Comparison of ENCODE assay signal across 10 cellular contexts in the genomic region with DNA sequence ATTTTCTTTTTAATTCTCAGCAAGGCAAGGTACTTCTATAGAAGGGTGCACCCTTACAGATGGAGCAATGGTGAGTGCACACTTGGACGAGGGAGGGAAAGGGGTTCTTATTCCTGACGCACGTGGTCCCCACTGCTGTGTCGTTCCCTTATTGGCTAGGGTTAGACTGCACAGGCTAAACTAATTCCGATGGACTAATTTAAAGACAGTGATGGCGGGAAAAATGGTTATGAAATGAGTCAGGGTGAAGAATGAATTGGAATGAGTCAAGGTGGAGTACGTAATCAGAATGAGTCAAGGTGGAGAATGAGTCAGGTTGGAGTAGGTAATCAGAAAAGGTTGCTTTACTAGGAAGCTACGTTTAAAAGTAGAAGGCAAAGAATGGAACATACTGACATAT. TPM values are rescaled to one million over a fixed set of nuclear protein-coding genes. Genes with fewer than 3 reads are reported as not detected.
DNase-seq lines count a peak whose midpoint lies in the region; ATAC-seq and TF ChIP-seq lines count a peak whose summit lies in the region.
"Had no signal": no experiment of that assay in that cellular context is flagged by ENCODE, and none has a peak within 500 bp of the region (broad histone marks: within the 10 kb centered on the region; RNA-seq: fewer than 3 reads in every experiment).

No MANE protein-coding gene starts in this region.

- peaks cover 25% of the 10 kb centered on the region for H3K36me3 Mint-ChIP-seq in activated CD4-positive, alpha-beta T cell treated with anti-CD3 and anti-CD28 coated beads, Interleukin-2, amount 10 ng/mL, durations not matched to agents 24 days and 14 days (ENCODE audit: low read depth)

- peak; percentile 76 for DNase-seq in activated CD4-positive, alpha-beta T cell treated with anti-CD3 and anti-CD28 coated beads, Interleukin-2, amount 10 ng/mL, durations not matched to agents 24 days and 14 days
- no peak for DNase-seq in activated CD4-positive, alpha-beta T cell treated with anti-CD3 and anti-CD28 coated beads, Interleukin-2, amount 50 U/mL, for 4 hours
- DNase-seq in activated CD4-positive, alpha-beta T cell treated with anti-CD3 and anti-CD28 coated beads, Interleukin-2, amount 50 U/mL, for 24 hours (ENCODE audit: low read depth in 1 of 2, low spot score in 1 of 2): peak; percentile 20 to 64
- DNase-seq in fibroblast of pulmonary artery (ENCODE audit: low read depth) (peak; percentile 25), NOMO-1 (lab: John Stamatoyannopoulos, UW; ENCODE audit: unreplicated experiment in 2 of 2) (no peak), NCI-H1417 treated with DMSO at 0.1 percent for 48 hours (lab: John Stamatoyannopoulos, UW) (no peak)
- DNase-seq in stimulated activated CD4-positive, alpha-beta T cell treated with anti-CD3 and anti-CD28 coated beads, Interleukin-4, amount 100 ng/mL, for 48 hours (ENCODE audit: low read depth in 2 of 2): peak; percentile 19 to 20
- DNase-seq: NCI-H446 treated with DMSO at 0.1 percent for 48 hours had no signal

- TF ChIP-seq CTCF in fibroblast of pulmonary artery (IDR thresholded peaks at IDR 0.05; ENCODE audit: low read length, missing control alignments): no peak

- intact Hi-C loops in activated CD4-positive, alpha-beta T cell treated with anti-CD3 and anti-CD28 coated beads, Interleukin-2, amount 10 ng/mL, durations not matched to agents 24 days and 14 days (cut with micrococcal nuclease): loop anchor here (1.0 to 10.0 kb wide), 8 partner anchors 14 to 1562 kb away; partner anchors contain the start of genes C5orf34, NNT and PAIP1

- ATAC-seq in HG03159 (IDR thresholded peaks at IDR 0.05; ENCODE audit: unreplicated experiment): no peak

- H3K4me1 Mint-ChIP-seq in activated CD4-positive, alpha-beta T cell treated with anti-CD3 and anti-CD28 coated beads, Interleukin-2, amount 10 ng/mL, durations not matched to agents 24 days and 14 days: peaks cover 44% of the 10 kb centered on the region

- H3K4me3 Mint-ChIP-seq in activated CD4-positive, alpha-beta T cell treated with anti-CD3 and anti-CD28 coated beads, Interleukin-2, amount 10 ng/mL, durations not matched to agents 24 days and 14 days: peak overlapping the region; percentile 54
- H3K4me3 Mint-ChIP-seq: nephron had no signal

- H3K27ac Mint-ChIP-seq in activated CD4-positive, alpha-beta T cell treated with anti-CD3 and anti-CD28 coated beads, Interleukin-2, amount 10 ng/mL, durations not matched to agents 24 days and 14 days: peak overlapping the region; percentile 94

- H3K4me3 ChIP-seq in fibroblast of pulmonary artery (replicated peaks; ENCODE audit: low read depth, low read length): no peak overlapping the region

- H3K9me3 Mint-ChIP-seq in activated CD4-positive, alpha-beta T cell treated with anti-CD3 and anti-CD28 coated beads, Interleukin-2, amount 10 ng/mL, durations not matched to agents 24 days and 14 days: peaks cover 19% of the 10 kb centered on the region
- H3K9me3 Mint-ChIP-seq: nephron had no signal

- no peaks in the 10 kb centered on the region for H3K27me3 Mint-ChIP-seq in activated CD4-positive, alpha-beta T cell treated with anti-CD3 and anti-CD28 coated beads, Interleukin-2, amount 10 ng/mL, durations not matched to agents 24 days and 14 days

RNA-seq across cellular contexts. Expression of gene HMGCS1, which starts 2.0 kb away (rescaled TPM):
- total RNA-seq in activated CD4-positive, alpha-beta T cell treated with anti-CD3 and anti-CD28 coated beads, Interleukin-2, amount 10 ng/mL, durations not matched to agents 24 days and 14 days: 230 and 241 TPM in 2 replicates

Comparison
In these comparisons a context has a peak if more than half of its experiments do, and no peak if none do; other contexts are left out.
1. DNase-seq: peak in activated CD4-positive, alpha-beta T cell treated with anti-CD3 and anti-CD28 coated beads, Interleukin-2, amount 10 ng/mL, durations not matched to agents 24 days and 14 days (single experiment), activated CD4-positive, alpha-beta T cell treated with anti-CD3 and anti-CD28 coated beads, Interleukin-2, amount 50 U/mL, for 24 hours (2 of 2), fibroblast of pulmonary artery (single experiment) and stimulated activated CD4-positive, alpha-beta T cell treated with anti-CD3 and anti-CD28 coated beads, Interleukin-4, amount 100 ng/mL, for 48 hours (2 of 2); none in activated CD4-positive, alpha-beta T cell treated with anti-CD3 and anti-CD28 coated beads, Interleukin-2, amount 50 U/mL, for 4 hours (0 of 2), NOMO-1 (0 of 2) and NCI-H1417 treated with DMSO at 0.1 percent for 48 hours (single experiment).